ENCODE assay signal across 1 cellular context in the genomic region with DNA sequence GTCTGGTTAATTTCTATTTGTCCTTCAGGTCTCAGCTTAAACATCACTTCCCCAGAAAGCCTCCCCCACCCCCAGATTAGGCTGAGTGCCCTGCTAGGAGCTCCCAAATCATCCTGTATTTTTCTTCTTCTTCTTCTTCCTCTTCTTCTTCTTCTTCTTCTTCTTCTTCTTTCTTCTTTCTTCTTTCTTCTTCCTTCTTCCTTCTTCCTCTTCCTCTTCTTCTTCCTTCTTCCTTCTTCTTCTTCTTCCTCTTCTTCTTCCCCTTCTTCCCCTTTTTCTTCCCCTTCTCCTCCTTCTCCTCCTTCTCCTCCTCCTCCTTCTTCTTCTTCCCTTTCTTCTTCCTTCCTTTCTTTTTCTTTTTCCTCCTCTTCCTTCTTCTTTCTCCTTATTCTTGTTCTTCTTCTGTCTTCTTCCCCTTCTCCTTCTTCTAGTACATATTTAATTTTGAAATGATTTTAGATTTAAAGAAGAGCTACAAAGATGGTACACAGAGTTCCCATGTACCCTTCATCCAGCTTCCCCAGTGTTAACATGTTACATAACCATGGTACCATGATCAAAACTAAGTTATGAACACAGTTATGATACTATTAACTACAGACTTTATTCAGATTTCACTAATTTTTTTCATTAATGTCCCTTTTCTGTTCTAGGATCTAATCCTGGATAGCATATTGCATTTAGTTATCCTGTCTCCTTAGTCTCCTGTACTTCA.
TF ChIP-seq lines count a peak whose summit lies in the region.

No MANE protein-coding gene starts in this region.

TF ChIP-seq in K562, 482 proteins besides CTCF, POLR2A, EP300 and RAD21:
- TF ChIP-seq MCM7 (IDR thresholded peaks at IDR 0.05) (peak in 1 of 2 experiments; percentile 28; a peak in 1 of 4 replicates), NCOA4 (IDR thresholded peaks at IDR 0.05; ENCODE audit: partially characterized antibody) (peak; percentile 39), OTX1 (CRISPR knock-in tag; IDR thresholded peaks at IDR 0.05) (peak; percentile 65; the same call in 1 of the 2 replicates), ARID2 (IDR thresholded peaks at IDR 0.05) (0 out of 2 replicates have a peak, but pooled peaks have one; percentile 10), THRAP3 (IDR thresholded peaks at IDR 0.05; ENCODE audit: borderline replicate concordance) (0 out of 2 replicates have a peak, but pooled peaks have one; percentile 56), ZBTB8A (IDR thresholded peaks at IDR 0.05; ENCODE audit: partially characterized antibody) (no peak), EHMT2 (IDR thresholded peaks at IDR 0.05) (peak; percentile 61), ASH1L (IDR thresholded peaks at IDR 0.05; ENCODE audit: borderline replicate concordance, low read depth, partially characterized antibody) (peak; percentile 21), MECOM (CRISPR knock-in tag; IDR thresholded peaks at IDR 0.05) (no peak), HLTF (IDR thresholded peaks at IDR 0.05) (0 out of 2 replicates have a peak, but pooled peaks have one; percentile 54), IRF2 (CRISPR knock-in tag; IDR thresholded peaks at IDR 0.05) (no peak), NFIC (IDR thresholded peaks at IDR 0.05) (0 out of 2 replicates have a peak, but pooled peaks have one; percentile 9), ARID1B (IDR thresholded peaks at IDR 0.05) (no peak), LARP7 (IDR thresholded peaks at IDR 0.05) (0 out of 2 replicates have a peak, but pooled peaks have one; percentile 32), BCOR (IDR thresholded peaks at IDR 0.05) (0 out of 2 replicates have a peak, but pooled peaks have one; percentile 12), ZNF766 (CRISPR knock-in tag; conservative IDR thresholded peaks at IDR 0.05) (no peak), MTA1 (IDR thresholded peaks at IDR 0.05; ENCODE audit: borderline replicate concordance) (peak; percentile 64; the same call in 1 of the 2 replicates), DACH1 (IDR thresholded peaks at IDR 0.05; ENCODE audit: partially characterized antibody) (no peak), HDAC1 (IDR thresholded peaks at IDR 0.05) (0 out of 4 replicates have a peak, but pooled peaks of 1 of the 2 experiments have one; percentile 44)
- TF ChIP-seq, protein P1, sequence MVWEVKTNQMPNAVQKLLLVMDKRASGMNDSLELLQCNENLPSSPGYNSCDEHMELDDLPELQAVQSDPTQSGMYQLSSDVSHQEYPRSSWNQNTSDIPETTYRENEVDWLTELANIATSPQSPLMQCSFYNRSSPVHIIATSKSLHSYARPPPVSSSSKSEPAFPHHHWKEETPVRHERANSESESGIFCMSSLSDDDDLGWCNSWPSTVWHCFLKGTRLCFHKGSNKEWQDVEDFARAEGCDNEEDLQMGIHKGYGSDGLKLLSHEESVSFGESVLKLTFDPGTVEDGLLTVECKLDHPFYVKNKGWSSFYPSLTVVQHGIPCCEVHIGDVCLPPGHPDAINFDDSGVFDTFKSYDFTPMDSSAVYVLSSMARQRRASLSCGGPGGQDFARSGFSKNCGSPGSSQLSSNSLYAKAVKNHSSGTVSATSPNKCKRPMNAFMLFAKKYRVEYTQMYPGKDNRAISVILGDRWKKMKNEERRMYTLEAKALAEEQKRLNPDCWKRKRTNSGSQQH (CRISPR knock-in tag; IDR thresholded peaks at IDR 0.05), result 0 out of 2 replicates have a peak, but pooled peaks have one; percentile 24
- TF ChIP-seq, protein P2, sequence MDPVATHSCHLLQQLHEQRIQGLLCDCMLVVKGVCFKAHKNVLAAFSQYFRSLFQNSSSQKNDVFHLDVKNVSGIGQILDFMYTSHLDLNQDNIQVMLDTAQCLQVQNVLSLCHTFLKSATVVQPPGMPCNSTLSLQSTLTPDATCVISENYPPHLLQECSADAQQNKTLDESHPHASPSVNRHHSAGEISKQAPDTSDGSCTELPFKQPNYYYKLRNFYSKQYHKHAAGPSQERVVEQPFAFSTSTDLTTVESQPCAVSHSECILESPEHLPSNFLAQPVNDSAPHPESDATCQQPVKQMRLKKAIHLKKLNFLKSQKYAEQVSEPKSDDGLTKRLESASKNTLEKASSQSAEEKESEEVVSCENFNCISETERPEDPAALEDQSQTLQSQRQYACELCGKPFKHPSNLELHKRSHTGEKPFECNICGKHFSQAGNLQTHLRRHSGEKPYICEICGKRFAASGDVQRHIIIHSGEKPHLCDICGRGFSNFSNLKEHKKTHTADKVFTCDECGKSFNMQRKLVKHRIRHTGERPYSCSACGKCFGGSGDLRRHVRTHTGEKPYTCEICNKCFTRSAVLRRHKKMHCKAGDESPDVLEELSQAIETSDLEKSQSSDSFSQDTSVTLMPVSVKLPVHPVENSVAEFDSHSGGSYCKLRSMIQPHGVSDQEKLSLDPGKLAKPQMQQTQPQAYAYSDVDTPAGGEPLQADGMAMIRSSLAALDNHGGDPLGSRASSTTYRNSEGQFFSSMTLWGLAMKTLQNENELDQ (CRISPR knock-in tag; IDR thresholded peaks at IDR 0.05; ENCODE audit: borderline replicate concordance), result no peak
- TF ChIP-seq, protein P3, sequence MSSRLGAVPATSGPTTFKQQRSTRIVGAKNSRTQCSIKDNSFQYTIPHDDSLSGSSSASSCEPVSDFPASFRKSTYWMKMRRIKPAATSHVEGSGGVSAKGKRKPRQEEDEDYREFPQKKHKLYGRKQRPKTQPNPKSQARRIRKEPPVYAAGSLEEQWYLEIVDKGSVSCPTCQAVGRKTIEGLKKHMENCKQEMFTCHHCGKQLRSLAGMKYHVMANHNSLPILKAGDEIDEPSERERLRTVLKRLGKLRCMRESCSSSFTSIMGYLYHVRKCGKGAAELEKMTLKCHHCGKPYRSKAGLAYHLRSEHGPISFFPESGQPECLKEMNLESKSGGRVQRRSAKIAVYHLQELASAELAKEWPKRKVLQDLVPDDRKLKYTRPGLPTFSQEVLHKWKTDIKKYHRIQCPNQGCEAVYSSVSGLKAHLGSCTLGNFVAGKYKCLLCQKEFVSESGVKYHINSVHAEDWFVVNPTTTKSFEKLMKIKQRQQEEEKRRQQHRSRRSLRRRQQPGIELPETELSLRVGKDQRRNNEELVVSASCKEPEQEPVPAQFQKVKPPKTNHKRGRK (tag; IDR thresholded peaks at IDR 0.05), result peak; percentile 97
- TF ChIP-seq, protein P4, sequence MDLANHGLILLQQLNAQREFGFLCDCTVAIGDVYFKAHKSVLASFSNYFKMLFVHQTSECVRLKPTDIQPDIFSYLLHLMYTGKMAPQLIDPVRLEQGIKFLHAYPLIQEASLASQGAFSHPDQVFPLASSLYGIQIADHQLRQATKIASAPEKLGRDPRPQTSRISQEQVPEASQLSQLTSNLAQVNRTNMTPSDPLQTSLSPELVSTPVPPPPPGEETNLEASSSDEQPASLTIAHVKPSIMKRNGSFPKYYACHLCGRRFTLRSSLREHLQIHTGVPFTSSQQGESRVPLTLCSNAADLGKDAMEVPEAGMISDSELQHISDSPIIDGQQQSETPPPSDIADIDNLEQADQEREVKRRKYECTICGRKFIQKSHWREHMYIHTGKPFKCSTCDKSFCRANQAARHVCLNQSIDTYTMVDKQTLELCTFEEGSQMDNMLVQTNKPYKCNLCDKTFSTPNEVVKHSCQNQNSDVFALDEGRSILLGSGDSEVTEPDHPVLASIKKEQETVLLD (IDR thresholded peaks at IDR 0.05), result 0 out of 2 replicates have a peak, but pooled peaks have one; percentile 31
- TF ChIP-seq, protein P5, sequence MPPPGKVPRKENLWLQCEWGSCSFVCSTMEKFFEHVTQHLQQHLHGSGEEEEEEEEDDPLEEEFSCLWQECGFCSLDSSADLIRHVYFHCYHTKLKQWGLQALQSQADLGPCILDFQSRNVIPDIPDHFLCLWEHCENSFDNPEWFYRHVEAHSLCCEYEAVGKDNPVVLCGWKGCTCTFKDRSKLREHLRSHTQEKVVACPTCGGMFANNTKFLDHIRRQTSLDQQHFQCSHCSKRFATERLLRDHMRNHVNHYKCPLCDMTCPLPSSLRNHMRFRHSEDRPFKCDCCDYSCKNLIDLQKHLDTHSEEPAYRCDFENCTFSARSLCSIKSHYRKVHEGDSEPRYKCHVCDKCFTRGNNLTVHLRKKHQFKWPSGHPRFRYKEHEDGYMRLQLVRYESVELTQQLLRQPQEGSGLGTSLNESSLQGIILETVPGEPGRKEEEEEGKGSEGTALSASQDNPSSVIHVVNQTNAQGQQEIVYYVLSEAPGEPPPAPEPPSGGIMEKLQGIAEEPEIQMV (tag; conservative IDR thresholded peaks at IDR 0.05; ENCODE audit: low read depth), result 0 out of 2 replicates have a peak, but pooled peaks have one; percentile 14
- TF ChIP-seq, protein P6, sequence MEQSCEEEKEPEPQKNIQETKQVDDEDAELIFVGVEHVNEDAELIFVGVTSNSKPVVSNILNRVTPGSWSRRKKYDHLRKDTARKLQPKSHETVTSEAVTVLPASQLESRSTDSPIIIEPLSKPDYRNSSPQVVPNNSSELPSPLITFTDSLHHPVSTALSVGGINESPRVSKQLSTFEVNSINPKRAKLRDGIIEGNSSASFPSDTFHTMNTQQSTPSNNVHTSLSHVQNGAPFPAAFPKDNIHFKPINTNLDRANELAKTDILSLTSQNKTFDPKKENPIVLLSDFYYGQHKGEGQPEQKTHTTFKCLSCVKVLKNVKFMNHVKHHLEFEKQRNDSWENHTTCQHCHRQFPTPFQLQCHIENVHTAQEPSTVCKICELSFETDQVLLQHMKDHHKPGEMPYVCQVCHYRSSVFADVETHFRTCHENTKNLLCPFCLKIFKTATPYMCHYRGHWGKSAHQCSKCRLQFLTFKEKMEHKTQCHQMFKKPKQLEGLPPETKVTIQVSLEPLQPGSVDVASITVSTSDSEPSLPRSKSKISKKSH (CRISPR knock-in tag; IDR thresholded peaks at IDR 0.05), result no peak
- TF ChIP-seq, protein P7, sequence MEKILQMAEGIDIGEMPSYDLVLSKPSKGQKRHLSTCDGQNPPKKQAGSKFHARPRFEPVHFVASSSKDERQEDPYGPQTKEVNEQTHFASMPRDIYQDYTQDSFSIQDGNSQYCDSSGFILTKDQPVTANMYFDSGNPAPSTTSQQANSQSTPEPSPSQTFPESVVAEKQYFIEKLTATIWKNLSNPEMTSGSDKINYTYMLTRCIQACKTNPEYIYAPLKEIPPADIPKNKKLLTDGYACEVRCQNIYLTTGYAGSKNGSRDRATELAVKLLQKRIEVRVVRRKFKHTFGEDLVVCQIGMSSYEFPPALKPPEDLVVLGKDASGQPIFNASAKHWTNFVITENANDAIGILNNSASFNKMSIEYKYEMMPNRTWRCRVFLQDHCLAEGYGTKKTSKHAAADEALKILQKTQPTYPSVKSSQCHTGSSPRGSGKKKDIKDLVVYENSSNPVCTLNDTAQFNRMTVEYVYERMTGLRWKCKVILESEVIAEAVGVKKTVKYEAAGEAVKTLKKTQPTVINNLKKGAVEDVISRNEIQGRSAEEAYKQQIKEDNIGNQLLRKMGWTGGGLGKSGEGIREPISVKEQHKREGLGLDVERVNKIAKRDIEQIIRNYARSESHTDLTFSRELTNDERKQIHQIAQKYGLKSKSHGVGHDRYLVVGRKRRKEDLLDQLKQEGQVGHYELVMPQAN (IDR thresholded peaks at IDR 0.05; ENCODE audit: borderline replicate concordance), result 0 out of 2 replicates have a peak, but pooled peaks have one; percentile 35
